Comparison of ENCODE assay signal across 8 cellular contexts in the genomic region with DNA sequence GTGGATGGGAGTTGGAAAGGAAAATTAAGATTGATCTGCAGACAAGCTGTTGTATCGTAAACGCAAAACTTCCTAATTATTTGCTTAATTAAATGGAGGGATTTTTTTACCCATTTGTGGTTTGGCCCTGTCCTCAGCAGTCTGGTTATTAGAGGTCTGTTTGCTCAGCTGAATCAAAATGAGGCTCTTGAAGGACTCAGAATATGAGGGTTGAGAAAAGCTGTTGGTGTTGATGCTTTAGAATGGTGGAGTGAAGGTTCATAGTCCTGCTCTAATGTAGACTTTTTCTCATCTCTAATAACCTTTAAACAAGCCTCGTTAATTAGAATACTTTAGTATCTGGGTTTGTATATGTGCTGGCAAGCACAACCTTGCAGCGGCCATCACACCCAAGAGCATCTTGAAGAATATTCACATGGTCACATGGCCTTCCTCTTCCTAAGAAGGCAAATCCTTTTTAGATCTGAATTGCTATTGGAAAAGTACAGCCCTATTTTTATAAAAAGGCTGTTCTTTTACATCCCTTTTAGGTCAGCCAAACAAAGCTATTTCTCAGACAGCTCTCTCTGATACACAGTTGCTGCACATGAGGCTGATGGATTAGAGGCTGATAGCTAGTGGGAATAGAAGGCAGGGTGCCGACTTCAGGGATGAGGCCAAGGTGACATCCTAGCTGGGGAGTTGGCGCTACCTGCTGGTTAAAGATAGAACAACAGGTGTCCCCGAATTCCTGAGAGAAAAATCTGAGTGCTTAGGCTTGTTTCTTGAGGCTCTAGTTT. TPM values are rescaled to one million over a fixed set of nuclear protein-coding genes. Genes with fewer than 3 reads are reported as not detected.
DNase-seq lines count a peak whose midpoint lies in the region; ATAC-seq and TF ChIP-seq lines count a peak whose summit lies in the region.

No MANE protein-coding gene starts in this region.

- intact Hi-C loops in PC-9 (cut with micrococcal nuclease; ENCODE audit: unreplicated experiment) (loop anchor here (1.0 to 10.0 kb wide), 6 partner anchors 66 to 464 kb away; no protein-coding TSS in a partner anchor), esophagus muscularis mucosa (cut with DNase I) (loop anchor here (2.0 kb wide), 2 partner anchors 62 to 156 kb away; no protein-coding TSS in a partner anchor)

- TF ChIP-seq CTCF in PC-9 (conservative IDR thresholded peaks at IDR 0.05), result peak; percentile 94
- TF ChIP-seq CTCF in esophagus muscularis mucosa (IDR thresholded peaks at IDR 0.05), result peak; percentile 89 to 91 (median 89)

- CTCF ChIA-PET in CD8-positive, alpha-beta memory T cell (lab: Charles Lee), result interaction anchor here (0.6 to 8.2 kb wide), 28 partner anchors 10 to 280 kb away, joined by 3 to 214 read pairs (median 4); partner anchors contain the start of gene MACF1
- CTCF ChIA-PET in PC-9 (lab: Charles Lee), result interaction anchor here (0.7 to 3.2 kb wide), 15 partner anchors 38 to 280 kb away, joined by 3 to 49 read pairs (median 5); partner anchors contain the start of gene MACF1

- 44% methylated on average over 7 of the region's 7 CpGs for WGBS in esophagus muscularis mucosa

- BruUV-seq in PC-9 (replicated peaks; lab: Mats Ljungman, UMichigan), result no TSS peak

- H3K27me3 Mint-ChIP-seq in CD8-positive, alpha-beta memory T cell, result no peaks in the 10 kb centered on the region
- H3K27me3 Mint-ChIP-seq in activated T-cell treated with anti-CD3 and anti-CD28 coated beads, Interleukin-2, amount 50 U/mL, for 24 hours, result no peaks in the 10 kb centered on the region
- no peaks in the 10 kb centered on the region for H3K27me3 Mint-ChIP-seq in naive thymus-derived CD8-positive, alpha-beta T cell
- no peaks in the 10 kb centered on the region for H3K27me3 Mint-ChIP-seq in stimulated activated naive CD8-positive, alpha-beta T cell treated with anti-CD3 and anti-CD28 coated beads, Interleukin-15, amount 100 ng/mL, for 72 hours

- H3K27ac Mint-ChIP-seq in CD8-positive, alpha-beta memory T cell, result peak overlapping the region; percentile 63 to 90 (median 82)
- H3K27ac Mint-ChIP-seq in activated T-cell treated with anti-CD3 and anti-CD28 coated beads, Interleukin-2, amount 50 U/mL, for 24 hours, result peak overlapping the region; percentile 85
- H3K27ac Mint-ChIP-seq in naive thymus-derived CD8-positive, alpha-beta T cell, result peak overlapping the region in 8 of 10 donors; percentile 10 to 84 (median 70)
- peak overlapping the region in 1 of 2 donors; percentile 40 for H3K27ac Mint-ChIP-seq in stimulated activated naive CD8-positive, alpha-beta T cell treated with anti-CD3 and anti-CD28 coated beads, Interleukin-15, amount 100 ng/mL, for 72 hours

- no peak overlapping the region for H3K27ac ChIP-seq in CD8-positive, alpha-beta memory T cell (ENCODE audit: low read depth, low read length)
- no peak overlapping the region for H3K27ac ChIP-seq in PC-9
- peak overlapping the region; percentile 59 to 74 (median 70) for H3K27ac ChIP-seq in esophagus muscularis mucosa (replicated peaks in 1 of 4)

- no peak overlapping the region for H3K4me3 Mint-ChIP-seq in CD8-positive, alpha-beta memory T cell
- H3K4me3 Mint-ChIP-seq in activated T-cell treated with anti-CD3 and anti-CD28 coated beads, Interleukin-2, amount 50 U/mL, for 24 hours, result no peak overlapping the region
- no peak overlapping the region for H3K4me3 Mint-ChIP-seq in naive thymus-derived CD8-positive, alpha-beta T cell
- no peak overlapping the region for H3K4me3 Mint-ChIP-seq in stimulated activated naive CD8-positive, alpha-beta T cell treated with anti-CD3 and anti-CD28 coated beads, Interleukin-15, amount 100 ng/mL, for 72 hours

- ATAC-seq in naive thymus-derived CD8-positive, alpha-beta T cell, result peak; percentile 44 to 72
- ATAC-seq in stimulated activated naive CD8-positive, alpha-beta T cell treated with anti-CD3 and anti-CD28 coated beads, Interleukin-15, amount 100 ng/mL, for 72 hours, result peak; percentile 54
- ATAC-seq in GM21447 (IDR thresholded peaks at IDR 0.05; ENCODE audit: unreplicated experiment), result no peak

- DNase-seq in CD8-positive, alpha-beta memory T cell, result peak; percentile 50 to 73 (median 55)
- peak in 44 of 76 experiments; percentile 7 to 66 (median 29) for DNase-seq in HUDEP-2 (lab: John Stamatoyannopoulos, UW; ENCODE audit: unreplicated experiment in 76 of 76)
- DNase-seq in PC-9, result peak; percentile 47 to 78
- peak; percentile 74 for DNase-seq in activated T-cell treated with anti-CD3 and anti-CD28 coated beads, Interleukin-2, amount 50 U/mL, for 24 hours
- peak; percentile 96 for DNase-seq in esophagus muscularis mucosa (ENCODE audit: extremely low spot score)
- peak; percentile 44 to 79 (median 62) for DNase-seq in naive thymus-derived CD8-positive, alpha-beta T cell
- DNase-seq in stimulated activated naive CD8-positive, alpha-beta T cell treated with anti-CD3 and anti-CD28 coated beads, Interleukin-15, amount 100 ng/mL, for 72 hours, result peak; percentile 53 to 54

- no peaks in the 10 kb centered on the region for H3K9me2 ChIP-seq in PC-9 (ENCODE audit: insufficient read depth)

- H3K4me1 Mint-ChIP-seq in CD8-positive, alpha-beta memory T cell, result peaks cover 32 to 48% (median 38%) of the 10 kb centered on the region in 3 donors
- H3K4me1 Mint-ChIP-seq in activated T-cell treated with anti-CD3 and anti-CD28 coated beads, Interleukin-2, amount 50 U/mL, for 24 hours (ENCODE audit: low read depth), result peaks cover 37% of the 10 kb centered on the region
- peaks cover 10 to 39% (median 30%) of the 10 kb centered on the region in 4 donors for H3K4me1 Mint-ChIP-seq in naive thymus-derived CD8-positive, alpha-beta T cell
- H3K4me1 Mint-ChIP-seq in stimulated activated naive CD8-positive, alpha-beta T cell treated with anti-CD3 and anti-CD28 coated beads, Interleukin-15, amount 100 ng/mL, for 72 hours, result peaks cover 25% of the 10 kb centered on the region

- no peaks in the 10 kb centered on the region; the same call in 1 of the 2 replicates for H4K20me1 ChIP-seq in PC-9 (ENCODE audit: insufficient read depth)

- no peaks in the 10 kb centered on the region for H3K27me3 ChIP-seq in CD8-positive, alpha-beta memory T cell (ENCODE audit: insufficient read depth, low read length, poor library complexity, severe bottlenecking)
- no peaks in the 10 kb centered on the region for H3K27me3 ChIP-seq in PC-9 (ENCODE audit: insufficient read depth, low read depth)
- no peaks in the 10 kb centered on the region for H3K27me3 ChIP-seq in esophagus muscularis mucosa

- H3K36me3 Mint-ChIP-seq in CD8-positive, alpha-beta memory T cell, result peaks cover 0 to 48% (median 10%) of the 10 kb centered on the region in 3 donors
- H3K36me3 Mint-ChIP-seq in activated T-cell treated with anti-CD3 and anti-CD28 coated beads, Interleukin-2, amount 50 U/mL, for 24 hours (ENCODE audit: low read depth), result peaks cover 23% of the 10 kb centered on the region
- peaks cover 0 to 39% (median 8%) of the 10 kb centered on the region in 3 donors for H3K36me3 Mint-ChIP-seq in naive thymus-derived CD8-positive, alpha-beta T cell

- no peak overlapping the region for H3K4me2 ChIP-seq in PC-9

- H3K4me3 ChIP-seq in CD8-positive, alpha-beta memory T cell (ENCODE audit: low read length), result no peak overlapping the region
- H3K4me3 ChIP-seq in PC-9 (no peak overlapping the region), esophagus muscularis mucosa (no peak overlapping the region)

- H3F3A ChIP-seq in PC-9 (ENCODE audit: insufficient read depth, low read depth), result no peaks in the 10 kb centered on the region; the same call in 1 of the 2 replicates

- no peaks in the 10 kb centered on the region for H3K9me3 ChIP-seq in CD8-positive, alpha-beta memory T cell (ENCODE audit: low read length)
- H3K9me3 ChIP-seq in PC-9 (ENCODE audit: insufficient read depth, low read depth) (no peaks in the 10 kb centered on the region), esophagus muscularis mucosa (no peaks in the 10 kb centered on the region)

- TF ChIP-seq EP300 in esophagus muscularis mucosa (IDR thresholded peaks at IDR 0.05), result no peak

- no peaks in the 10 kb centered on the region for H3K79me2 ChIP-seq in PC-9 (ENCODE audit: low read depth)

- POLR2A ChIA-PET in CD8-positive, alpha-beta memory T cell (lab: Charles Lee), result interaction anchor here (0.9 to 2.3 kb wide), 3 partner anchors 64 to 73 kb away, joined by 3 to 20 read pairs (median 4); no protein-coding TSS in a partner anchor
- POLR2A ChIA-PET in PC-9 (lab: Charles Lee; ENCODE audit: unreplicated experiment), result interaction anchor here (0.6 to 1.6 kb wide), 3 partner anchors 40 to 66 kb away, joined by 3 to 11 read pairs (median 4); partner anchors contain the start of gene MACF1
- POLR2A ChIA-PET in naive thymus-derived CD8-positive, alpha-beta T cell (lab: Charles Lee), result interaction anchor here (1.0 to 4.5 kb wide), 4 partner anchors 58 to 75 kb away, joined by 3 to 58 read pairs (median 4); no protein-coding TSS in a partner anchor

- peaks cover 45% of the 10 kb centered on the region for H3K36me3 ChIP-seq in CD8-positive, alpha-beta memory T cell (ENCODE audit: insufficient read depth, low read length)
- H3K36me3 ChIP-seq in PC-9 (ENCODE audit: low read depth) (no peaks in the 10 kb centered on the region; the same call in 1 of the 2 replicates), esophagus muscularis mucosa (peaks cover 0 to 64% (median 36%) of the 10 kb centered on the region in 4 donors)

- H3K4me1 ChIP-seq in CD8-positive, alpha-beta memory T cell (ENCODE audit: insufficient read depth, low read length), result peaks cover 32% of the 10 kb centered on the region
- H3K4me1 ChIP-seq in PC-9 (replicated peaks; ENCODE audit: insufficient read depth) (0 out of 2 replicates have a peak, but pooled peaks cover 5% of the 10 kb centered on the region), esophagus muscularis mucosa (peaks cover 30 to 59% (median 57%) of the 10 kb centered on the region in 4 donors)

- H2AFZ ChIP-seq in PC-9, result no peak overlapping the region

- no peak for TF ChIP-seq POLR2A in esophagus muscularis mucosa (IDR thresholded peaks at IDR 0.05; ENCODE audit: low read depth)

- no peaks in the 10 kb centered on the region for H3K9me3 Mint-ChIP-seq in CD8-positive, alpha-beta memory T cell
- no peaks in the 10 kb centered on the region for H3K9me3 Mint-ChIP-seq in activated T-cell treated with anti-CD3 and anti-CD28 coated beads, Interleukin-2, amount 50 U/mL, for 24 hours
- no peaks in the 10 kb centered on the region for H3K9me3 Mint-ChIP-seq in naive thymus-derived CD8-positive, alpha-beta T cell
- no peaks in the 10 kb centered on the region for H3K9me3 Mint-ChIP-seq in stimulated activated naive CD8-positive, alpha-beta T cell treated with anti-CD3 and anti-CD28 coated beads, Interleukin-15, amount 100 ng/mL, for 72 hours

RNA-seq across cellular contexts. Expression of gene MACF1, which starts 53.8 kb away (rescaled TPM):
- 100 to 1,000 TPM; 151 to 154 TPM for total RNA-seq in CD8-positive, alpha-beta memory T cell
- polyA plus RNA-seq in CD8-positive, alpha-beta memory T cell, result 87.6 TPM
- total RNA-seq in PC-9 (2021) (189 and 199 TPM in 2 replicates), esophagus muscularis mucosa (100 to 1,000 TPM; 386 to 627 (median 576) TPM)
- 100 to 1,000 TPM; 215 to 222 TPM for total RNA-seq in naive thymus-derived CD8-positive, alpha-beta T cell
- 10 to 100 TPM; 13.4 to 60.8 (median 14.7) TPM for polyA plus RNA-seq in naive thymus-derived CD8-positive, alpha-beta T cell

Comparison
In these comparisons a context has a peak if more than half of its experiments do, and no peak if none do; other contexts are left out.
1. DNase-seq: peak in every context shown above with its lines; median percentile 96 in esophagus muscularis mucosa; 74 in activated T-cell treated with anti-CD3 and anti-CD28 coated beads, Interleukin-2, amount 50 U/mL, for 24 hours; 62 in PC-9; 62 in naive thymus-derived CD8-positive, alpha-beta T cell; 55 in CD8-positive, alpha-beta memory T cell; 54 in stimulated activated naive CD8-positive, alpha-beta T cell treated with anti-CD3 and anti-CD28 coated beads, Interleukin-15, amount 100 ng/mL, for 72 hours; 29 in HUDEP-2.
2. H3K27ac ChIP-seq: peak in esophagus muscularis mucosa (4 of 4); none in CD8-positive, alpha-beta memory T cell (single experiment) and PC-9 (single experiment).